21 cellular contexts compared by ENCODE assay signal in the genomic region with DNA sequence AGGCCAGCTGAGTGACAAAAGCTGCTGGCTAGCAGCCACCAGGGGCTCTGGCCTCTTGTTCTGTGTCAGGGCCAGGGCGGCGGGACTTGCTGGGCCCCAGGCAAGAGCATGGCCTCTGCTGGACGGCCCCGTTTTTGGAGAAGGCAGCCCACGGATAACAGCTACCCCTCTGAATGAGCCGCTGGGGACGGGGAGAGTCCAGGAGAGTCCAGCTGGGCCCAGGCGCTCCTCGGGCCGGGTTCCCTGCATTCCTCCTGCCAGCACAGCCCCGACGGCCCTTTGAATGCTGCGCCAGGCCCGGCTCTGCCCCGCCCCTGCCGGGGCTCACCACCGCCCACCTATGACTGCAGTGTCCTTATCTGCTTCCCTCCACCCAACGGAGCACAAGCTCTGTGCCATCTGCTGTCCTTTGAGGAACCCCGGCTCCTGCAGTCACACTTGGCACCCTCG. TPM values are rescaled to one million over a fixed set of nuclear protein-coding genes. Genes with fewer than 3 reads are reported as not detected.
DNase-seq lines count a peak whose midpoint lies in the region; ATAC-seq and TF ChIP-seq lines count a peak whose summit lies in the region.
"Had no signal": no experiment of that assay in that cellular context is flagged by ENCODE, and none has a peak within 500 bp of the region (broad histone marks: within the 10 kb centered on the region; RNA-seq: fewer than 3 reads in every experiment).

No MANE protein-coding gene starts in this region.

- no peak for TF ChIP-seq POLR2A in esophagus squamous epithelium (IDR thresholded peaks at IDR 0.05)
- no peak for TF ChIP-seq POLR2A in testis (IDR thresholded peaks at IDR 0.05)

- no peak for ATAC-seq in GM18907 (IDR thresholded peaks at IDR 0.05; ENCODE audit: unreplicated experiment)
- no peak for ATAC-seq in GM21619 (IDR thresholded peaks at IDR 0.05; ENCODE audit: unreplicated experiment)
- ATAC-seq: right lobe of liver had no signal

- no peak overlapping the region for H3K4me3 ChIP-seq in WERI-Rb-1 (ENCODE audit: low read depth, low read length)
- H3K4me3 ChIP-seq in esophagus squamous epithelium: peak overlapping the region in 3 of 4 donors; percentile 19 to 47 (median 31)
- H3K4me3 ChIP-seq in testis: no peak overlapping the region
- H3K4me3 ChIP-seq: HAP-1, right lobe of liver had no signal

- H3K27ac ChIP-seq in WERI-Rb-1 (peak overlapping the region; percentile 39), esophagus squamous epithelium (peak overlapping the region; percentile 72 to 85 (median 83)), testis (peak overlapping the region in 1 of 2 donors; percentile 14)
- H3K27ac ChIP-seq: parathyroid adenoma had no signal

- H3K27me3 ChIP-seq in WERI-Rb-1 (ENCODE audit: insufficient read depth, low read depth, severe bottlenecking): no peaks in the 10 kb centered on the region
- peaks cover 0 to 22% (median 0%) of the 10 kb centered on the region in 4 donors for H3K27me3 ChIP-seq in esophagus squamous epithelium
- H3K27me3 ChIP-seq in testis: no peaks in the 10 kb centered on the region
- H3K27me3 ChIP-seq: right lobe of liver had no signal

- DNase-seq in stimulated activated CD4-positive, alpha-beta T cell treated with anti-CD3 and anti-CD28 coated beads, Interleukin-15, amount 100 ng/mL, for 24 hours: peak; percentile 7
- no peak for DNase-seq in stimulated activated CD4-positive, alpha-beta T cell treated with anti-CD3 and anti-CD28 coated beads, Interleukin-12 subunit alpha, Interleukin-12 subunit beta, amount 100 ng/mL, for 4 hours
- DNase-seq in WERI-Rb-1 (no peak), esophagus squamous epithelium (lab: John Stamatoyannopoulos, UW) (no peak), testis (no peak), NCI-H748 treated with DMSO at 0.1 percent for 48 hours (lab: John Stamatoyannopoulos, UW) (no peak)
- DNase-seq: activated CD4-positive, alpha-beta T cell treated with anti-CD3 and anti-CD28 coated beads for 1 hour; activated effector memory CD4-positive, alpha-beta T cell treated with anti-CD3 and anti-CD28 coated beads, Interleukin-2, amount 50 U/mL, for 16 hours; cortex of kidney; left cardiac atrium; naive thymus-derived CD4-positive, alpha-beta T cell; NCI-H1092; NCI-H1930; NCI-H226; NCI-H82; SHP77 treated with DMSO at 0.1 percent for 48 hours had no signal

- H3K9me3 ChIP-seq in WERI-Rb-1 (ENCODE audit: severe bottlenecking) (no peaks in the 10 kb centered on the region), esophagus squamous epithelium (no peaks in the 10 kb centered on the region), testis (no peaks in the 10 kb centered on the region)
- H3K9me3 ChIP-seq: HAP-1, right lobe of liver had no signal

- intact Hi-C loops in esophagus squamous epithelium (cut with DNase I) (no loop called here), testis (cut with DNase I; ENCODE audit: low total_unique reads) (no loop called here)

- no peak for TF ChIP-seq CTCF in WERI-Rb-1 (IDR thresholded peaks at IDR 0.05; ENCODE audit: low read depth, low read length)
- no peak for TF ChIP-seq CTCF in esophagus squamous epithelium (IDR thresholded peaks at IDR 0.05)
- TF ChIP-seq CTCF in testis (IDR thresholded peaks at IDR 0.05): no peak

- H3K36me3 ChIP-seq in WERI-Rb-1 (peaks cover 46% of the 10 kb centered on the region), esophagus squamous epithelium (peaks cover 5 to 88% (median 6%) of the 10 kb centered on the region in 3 donors), testis (ENCODE audit: low read depth, missing control alignments) (no peaks in the 10 kb centered on the region)

- H3K4me1 ChIP-seq in esophagus squamous epithelium: peaks cover 32 to 100% (median 42%) of the 10 kb centered on the region in 3 donors
- peaks cover 29% of the 10 kb centered on the region for H3K4me1 ChIP-seq in testis
- H3K4me1 ChIP-seq: HAP-1, parathyroid adenoma had no signal

- 20% methylated on average over 2 of the region's 20 CpGs; no CpG with 5 or more reads in 1 of the 2 donors for WGBS in esophagus squamous epithelium, 2 donors
- WGBS in testis, 2 donors: 68 to 100% methylated on average over 1 to 19 of the region's 20 CpGs

RNA-seq across cellular contexts. Expression of gene SLC7A5, which starts 33.4 kb away (rescaled TPM):
- total RNA-seq in esophagus squamous epithelium (100 to 1,000 TPM in 3 of 4 donors, 10 to 100 TPM in 1; 75.3 to 179 (median 145) TPM), testis (100 to 1,000 TPM; 263 to 290 TPM)
- polyA plus RNA-seq in testis (ENCODE audit: insufficient read depth, low read depth, low replicate concordance): 179 TPM

Comparison
In these comparisons a context has a peak if more than half of its experiments do, and no peak if none do; other contexts are left out.
1. H3K4me3 ChIP-seq: peak in esophagus squamous epithelium (3 of 4); none in WERI-Rb-1 (single experiment) and testis (0 of 2).